In genomic region chr17:64491034-64491860, GRCh38 we compare ENCODE assay signal across 8 cellular contexts. TPM values are rescaled to one million over a fixed set of nuclear protein-coding genes. Genes with fewer than 3 reads are reported as not detected.
DNase-seq lines count a peak whose midpoint lies in the region; ATAC-seq and TF ChIP-seq lines count a peak whose summit lies in the region.

No MANE protein-coding gene starts in this region.

- no peak overlapping the region for H2AFZ ChIP-seq in HCT116 (ENCODE audit: low read depth, low read length, poor library complexity, severe bottlenecking)

- peak; percentile 88 for TF ChIP-seq RAD21 in HCT116 (IDR thresholded peaks at IDR 0.05; ENCODE audit: low read depth)

- POLR2A ChIA-PET in AG04449 (lab: Yijun Ruan, JAX): interaction anchor here (2.0 kb wide), 1 partner anchor 15 kb away, joined by 12 read pairs; the partner anchor contains the start of genes CEP95 and DDX5
- POLR2A ChIA-PET in HCT116 (lab: Charles Lee): interaction anchor here (0.6 to 8.5 kb wide), 5 partner anchors 12 to 93 kb away, joined by 3 to 119 read pairs (median 3); partner anchors contain the start of genes CEP95 and DDX5

- TF ChIP-seq CTCF in AG04449 (IDR thresholded peaks at IDR 0.05; ENCODE audit: insufficient read depth, low read length, missing control alignments): peak; percentile 65
- peak; percentile 75 to 87 (median 78); a peak in 5 of 6 replicates for TF ChIP-seq CTCF in HCT116 (IDR thresholded peaks at IDR 0.05 in 2 of 3, conservative IDR thresholded peaks at IDR 0.05 in 1 of 3; ENCODE audit: borderline replicate concordance in 1 of 3, insufficient read depth in 1 of 3, low read depth in 2 of 3, low read length in 2 of 3)
- TF ChIP-seq CTCF in colonic mucosa (IDR thresholded peaks at IDR 0.05): peak; percentile 60
- peak; percentile 88 for TF ChIP-seq CTCF in neutrophil (IDR thresholded peaks at IDR 0.05)

- RAD21 ChIA-PET in HCT116 (lab: Charles Lee; ENCODE audit: low non-redundant PET in 1 of 2, low total read pairs in 2 of 2, uncharacterized antibody in 2 of 2, unreplicated experiment in 2 of 2): interaction anchor here (0.7 to 1.3 kb wide), 5 partner anchors 19 to 72 kb away, joined by 3 to 19 read pairs (median 6); no protein-coding TSS in a partner anchor

- ATAC-seq in HCT116 (peak; percentile 93), HG02798 (IDR thresholded peaks at IDR 0.05; ENCODE audit: poor library complexity, unreplicated experiment) (no peak), GM21423 (IDR thresholded peaks at IDR 0.05; ENCODE audit: unreplicated experiment) (no peak)

- DNase-seq in AG04449 (ENCODE audit: low read depth, low spot score) (no peak), HCT116 (ENCODE audit: low read depth, low spot score) (no peak), UCSD-AML1 (lab: John Stamatoyannopoulos, UW; ENCODE audit: unreplicated experiment) (peak; percentile 30), colonic mucosa (peak; percentile 53), hepatic stellate cell (ENCODE audit: low spot score) (no peak)

- H3K9me3 ChIP-seq in HCT116 (ENCODE audit: control insufficient read depth in 1 of 2, insufficient read depth in 1 of 2, low read depth in 1 of 2, low read length in 2 of 2) (no peaks in the 10 kb centered on the region), colonic mucosa (no peaks in the 10 kb centered on the region), neutrophil (no peaks in the 10 kb centered on the region)

- H3K4me2 ChIP-seq in HCT116 (ENCODE audit: low read length): no peak overlapping the region

- H3K36me3 ChIP-seq in HCT116 (ENCODE audit: control insufficient read depth in 1 of 2, insufficient read depth in 2 of 2, low read length in 2 of 2) (peaks cover 31 to 39% of the 10 kb centered on the region in 2 experiments), colonic mucosa (no peaks in the 10 kb centered on the region), neutrophil (peaks cover 28% of the 10 kb centered on the region)

- no peak for TF ChIP-seq POLR2A in HCT116 (IDR thresholded peaks at IDR 0.05; ENCODE audit: borderline replicate concordance, extremely low read depth, insufficient read depth, insufficient read length)

- peaks cover 4 to 8% of the 10 kb centered on the region in 2 experiments; a peak in 2 of 4 replicates for H3K4me1 ChIP-seq in HCT116 (ENCODE audit: control insufficient read depth in 1 of 2, insufficient read depth in 2 of 2, low read length in 2 of 2)
- peaks cover 5% of the 10 kb centered on the region for H3K4me1 ChIP-seq in colonic mucosa
- H3K4me1 ChIP-seq in neutrophil (ENCODE audit: control insufficient read depth in 1 of 2, insufficient read depth in 1 of 2, low read depth in 1 of 2, low read length in 1 of 2): peaks cover 22 to 26% of the 10 kb centered on the region in 2 experiments

- CTCF ChIA-PET in AG04449 (lab: Yijun Ruan, JAX) (interaction anchor here (0.6 to 13.0 kb wide), 31 partner anchors 11 to 468 kb away, joined by 3 to 451 read pairs (median 6); partner anchors contain the start of genes CEP95 and DDX5), HCT116 (lab: Charles Lee) (interaction anchor here (0.6 to 4.7 kb wide), 20 partner anchors 9 to 164 kb away, joined by 3 to 168 read pairs (median 6); partner anchors contain the start of genes CEP95 and DDX5)

- H3K9ac ChIP-seq in HCT116 (ENCODE audit: low read length): no peak overlapping the region
- H3K9ac ChIP-seq in colonic mucosa (ENCODE audit: low read depth in 2 of 2, low read length in 2 of 2): no peak overlapping the region

- no peak overlapping the region for H3K27ac ChIP-seq in HCT116 (ENCODE audit: low read depth, low read length)
- H3K27ac ChIP-seq in colonic mucosa: no peak overlapping the region
- H3K27ac ChIP-seq in neutrophil: peak overlapping the region; percentile 39

- no peaks in the 10 kb centered on the region for H4K20me1 ChIP-seq in HCT116 (ENCODE audit: insufficient read depth)

- H3K9me2 ChIP-seq in HCT116 (ENCODE audit: insufficient read depth): no peaks in the 10 kb centered on the region

- no TSS peak for BruUV-seq in HCT116 (replicated peaks; lab: Mats Ljungman, UMichigan)

- H3K4me3 ChIP-seq in AG04449 (ENCODE audit: low read depth, low read length) (no peak overlapping the region), HCT116 (replicated peaks in 1 of 2; ENCODE audit: low read depth in 1 of 2, low read length in 2 of 2) (no peak overlapping the region), colonic mucosa (no peak overlapping the region), neutrophil (ENCODE audit: low read depth in 1 of 2, low read length in 1 of 2) (no peak overlapping the region)

- intact Hi-C loops in HCT116 (cut with micrococcal nuclease) (loop anchor here (1.0 to 10.0 kb wide), 3 partner anchors 71 to 346 kb away; no protein-coding TSS in a partner anchor), colonic mucosa (cut with DNase I) (loop anchor here (2.0 kb wide), 1 partner anchor 70 kb away; no protein-coding TSS in a partner anchor)

- no peaks in the 10 kb centered on the region for H3K27me3 ChIP-seq in HCT116 (ENCODE audit: insufficient read depth, low read length)
- H3K27me3 ChIP-seq in colonic mucosa: no peaks in the 10 kb centered on the region
- H3K27me3 ChIP-seq in neutrophil: no peaks in the 10 kb centered on the region

- H3K79me2 ChIP-seq in HCT116 (ENCODE audit: insufficient read depth, low read length): peaks cover 53% of the 10 kb centered on the region

TF ChIP-seq in HCT116, 20 proteins besides CTCF, POLR2A, EP300 and RAD21:
- TF ChIP-seq ELF1 (IDR thresholded peaks at IDR 0.05; ENCODE audit: borderline replicate concordance, low read depth): no peak
- TF ChIP-seq REST (IDR thresholded peaks at IDR 0.05; ENCODE audit: low read depth): no peak
- TF ChIP-seq POLR2AphosphoS5 (IDR thresholded peaks at IDR 0.05; ENCODE audit: low read depth, low read length): no peak

RNA-seq across cellular contexts. Expression of gene POLG2, which starts 5.6 kb away (rescaled TPM):
- total RNA-seq in HCT116 (2021; ENCODE audit: unreplicated experiment): 51.5 TPM
- polyA plus RNA-seq in HCT116 (2012): 14.8 and 19.2 TPM in 2 replicates
- total RNA-seq in colonic mucosa: 10 to 100 TPM; 10.5 to 12.3 TPM

RNA-seq across cellular contexts. Expression of gene DDX5, which starts 14.8 kb away (rescaled TPM):
- 798 TPM for total RNA-seq in HCT116 (2021; ENCODE audit: unreplicated experiment)
- polyA plus RNA-seq in HCT116 (2012): 376 and 416 TPM in 2 replicates
- total RNA-seq in colonic mucosa: 100 to 1,000 TPM; 369 to 444 TPM

RNA-seq across cellular contexts. Expression of gene CEP95, which starts 15.5 kb away (rescaled TPM):
- 77.0 TPM for total RNA-seq in HCT116 (2021; ENCODE audit: unreplicated experiment)
- polyA plus RNA-seq in HCT116 (2012): 53.0 and 62.1 TPM in 2 replicates
- total RNA-seq in colonic mucosa: 10 to 100 TPM; 26.4 to 28.5 TPM

RNA-seq across cellular contexts. Expression of gene MILR1, which starts 42.3 kb away (rescaled TPM):
- total RNA-seq in HCT116 (2021; ENCODE audit: unreplicated experiment): 3.8 TPM
- 2.5 and 4.0 TPM in 2 replicates for polyA plus RNA-seq in HCT116 (2012)
- 1 to 10 TPM; 2.0 to 5.3 TPM for total RNA-seq in colonic mucosa

Comparison
In these comparisons a context has a peak if more than half of its experiments do, and no peak if none do; other contexts are left out.
1. DNase-seq: peak in UCSD-AML1 (single experiment) and colonic mucosa (single experiment); none in AG04449 (single experiment), HCT116 (single experiment) and hepatic stellate cell (single experiment).
2. Peak in every context shown above with its lines, with median percentiles within 50 percentile points of each other: CTCF ChIP-seq.